8 cellular contexts compared by ENCODE assay signal in the genomic region with DNA sequence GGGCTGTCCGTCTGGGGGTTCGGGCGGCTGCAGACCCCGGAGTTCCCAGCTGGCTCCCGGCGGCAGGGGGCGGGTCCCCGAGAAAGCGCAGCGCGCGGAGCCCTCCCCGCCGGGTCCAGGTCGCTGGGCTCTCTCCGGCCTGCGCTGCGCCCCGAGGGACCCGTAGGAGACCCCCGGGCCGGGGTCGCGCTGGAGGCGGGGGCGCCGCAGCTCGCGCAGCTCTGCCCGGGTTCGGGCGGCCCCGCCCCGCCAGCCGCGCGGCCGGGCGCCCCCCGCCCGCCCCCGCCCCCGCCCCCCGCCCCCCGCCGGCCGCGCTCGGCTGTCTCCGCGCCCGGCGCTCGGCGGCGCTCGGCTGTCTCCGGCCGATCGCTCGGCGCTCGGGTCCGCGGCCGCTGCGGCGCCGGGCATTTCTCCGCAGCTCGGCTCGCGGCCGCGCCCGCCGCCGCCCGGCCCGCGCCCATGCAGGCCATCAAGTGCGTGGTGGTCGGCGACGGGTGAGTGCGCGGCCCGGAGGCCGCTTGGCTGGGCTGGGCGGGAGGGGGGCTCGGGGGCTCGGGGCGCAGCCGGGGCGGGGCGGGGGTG. TPM values are rescaled to one million over a fixed set of nuclear protein-coding genes. Genes with fewer than 3 reads are reported as not detected.
DNase-seq lines count a peak whose midpoint lies in the region; ATAC-seq and TF ChIP-seq lines count a peak whose summit lies in the region.

A gene (plus strand): TSS at position 376 of the 582 bp plus-strand sequence. CDS start 84 bp downstream, at position 460.

- peak; percentile 54 for ATAC-seq in activated CD4-positive, alpha-beta T cell treated with anti-CD3 and anti-CD28 coated beads for 36 hours
- ATAC-seq in left colon (peak; percentile 25), GM18909 (IDR thresholded peaks at IDR 0.05; ENCODE audit: poor library complexity, unreplicated experiment) (no peak)

- peak within 1 kb of the TSS; percentile 67 for H3K4me3 Mint-ChIP-seq in activated CD4-positive, alpha-beta T cell treated with anti-CD3 and anti-CD28 coated beads for 36 hours

- DNase-seq in activated CD4-positive, alpha-beta T cell treated with anti-CD3 and anti-CD28 coated beads for 36 hours = peak; percentile 46
- no peak for DNase-seq in activated CD4-positive, alpha-beta T cell treated with anti-CD3 and anti-CD28 coated beads for 48 hours
- DNase-seq in NCI-H2171 treated with DMSO at 0.1 percent for 48 hours (lab: John Stamatoyannopoulos, UW) = peak; percentile 71
- no peak for DNase-seq in astrocyte of the spinal cord (ENCODE audit: low read depth, low spot score)
- no peak for DNase-seq in left colon
- no peak for DNase-seq in suprapubic skin (ENCODE audit: low spot score in 2 of 2)
- no peak for DNase-seq in activated CD4-positive, CD25-positive, alpha-beta regulatory T cell treated with anti-CD3 and anti-CD28 coated beads, Interleukin-2, amount 50 U/mL, for 72 hours

- H3K4me3 ChIP-seq in astrocyte of the spinal cord (ENCODE audit: low read depth, low read length) = peak within 1 kb of the TSS; percentile 60
- H3K4me3 ChIP-seq in suprapubic skin = peak within 1 kb of the TSS; percentile 64

- H3K36me3 ChIP-seq in suprapubic skin = no peaks in the 10 kb centered on the region

- POLR2A ChIA-PET in activated CD4-positive, alpha-beta T cell treated with anti-CD3 and anti-CD28 coated beads for 36 hours (lab: Charles Lee) = no interaction called here

- in situ Hi-C loops in astrocyte of the spinal cord (cut with HindIII; ENCODE audit: low sequenced_read_pairs) = no loop called here

- peaks cover 18% of the 10 kb centered on the region for H3K4me1 Mint-ChIP-seq in activated CD4-positive, alpha-beta T cell treated with anti-CD3 and anti-CD28 coated beads for 36 hours

- H3K9me3 Mint-ChIP-seq in activated CD4-positive, alpha-beta T cell treated with anti-CD3 and anti-CD28 coated beads for 36 hours (ENCODE audit: low read depth) = no peaks in the 10 kb centered on the region

- H3K4me1 ChIP-seq in suprapubic skin = peaks cover 37% of the 10 kb centered on the region

- intact Hi-C loops in activated CD4-positive, alpha-beta T cell treated with anti-CD3 and anti-CD28 coated beads for 36 hours (cut with DNase I, micrococcal nuclease) = loop anchor here (1.0 to 10.0 kb wide), 5 partner anchors 8 to 466 kb away; a partner anchor contains a TSS
- intact Hi-C loops in left colon (cut with DNase I, micrococcal nuclease) = loop anchor here (5.0 kb wide), 1 partner anchor 121 kb away; no protein-coding TSS in a partner anchor

- no peaks in the 10 kb centered on the region for H3K9me3 ChIP-seq in suprapubic skin

- H3K27ac Mint-ChIP-seq in activated CD4-positive, alpha-beta T cell treated with anti-CD3 and anti-CD28 coated beads for 36 hours = no peak within 1 kb of the TSS

- TF ChIP-seq CTCF in astrocyte of the spinal cord (IDR thresholded peaks at IDR 0.05; ENCODE audit: low read depth, low read length) (no peak), suprapubic skin (IDR thresholded peaks at IDR 0.05) (no peak)

- H3K27me3 Mint-ChIP-seq in activated CD4-positive, alpha-beta T cell treated with anti-CD3 and anti-CD28 coated beads for 36 hours = no peaks in the 10 kb centered on the region

- peaks cover 11% of the 10 kb centered on the region for H3K36me3 Mint-ChIP-seq in activated CD4-positive, alpha-beta T cell treated with anti-CD3 and anti-CD28 coated beads for 36 hours (ENCODE audit: low read depth)

- CTCF ChIA-PET in activated CD4-positive, alpha-beta T cell treated with anti-CD3 and anti-CD28 coated beads for 36 hours (lab: Charles Lee) = interaction anchor here (0.9 to 3.4 kb wide), 5 partner anchors 34 to 126 kb away, joined by 4 to 35 read pairs (median 6); a partner anchor contains a TSS

- TF ChIP-seq EP300 in suprapubic skin (IDR thresholded peaks at IDR 0.05) = no peak

- H3K27ac ChIP-seq in suprapubic skin = peak within 1 kb of the TSS; percentile 77

- H3K27me3 ChIP-seq in suprapubic skin = peaks cover 7% of the 10 kb centered on the region

- no peak for TF ChIP-seq POLR2A in suprapubic skin (IDR thresholded peaks at IDR 0.05)

- WGBS in suprapubic skin = no CpG with 5 or more reads among the region's 96 CpGs

RNA-seq across cellular contexts. Expression of the gene that starts here (rescaled TPM):
- 10 to 100 TPM in 1 of 2 experiments, 1 to 10 TPM in 1; 9.6 to 10.6 TPM for total RNA-seq in activated CD4-positive, alpha-beta T cell treated with anti-CD3 and anti-CD28 coated beads for 36 hours
- total RNA-seq in left colon (1 to 10 TPM; 4.2 to 9.0 TPM), suprapubic skin (10 to 100 TPM; 13.7 to 34.1 (median 14.8) TPM)

Comparison
In these comparisons a context has a peak if more than half of its experiments do, and no peak if none do; other contexts are left out.
1. DNase-seq: peak in activated CD4-positive, alpha-beta T cell treated with anti-CD3 and anti-CD28 coated beads for 36 hours (single experiment) and NCI-H2171 treated with DMSO at 0.1 percent for 48 hours (single experiment); none in activated CD4-positive, alpha-beta T cell treated with anti-CD3 and anti-CD28 coated beads for 48 hours (single experiment), astrocyte of the spinal cord (single experiment), left colon (0 of 2), suprapubic skin (0 of 2) and activated CD4-positive, CD25-positive, alpha-beta regulatory T cell treated with anti-CD3 and anti-CD28 coated beads, Interleukin-2, amount 50 U/mL, for 72 hours (single experiment).